In the genomic region with DNA sequence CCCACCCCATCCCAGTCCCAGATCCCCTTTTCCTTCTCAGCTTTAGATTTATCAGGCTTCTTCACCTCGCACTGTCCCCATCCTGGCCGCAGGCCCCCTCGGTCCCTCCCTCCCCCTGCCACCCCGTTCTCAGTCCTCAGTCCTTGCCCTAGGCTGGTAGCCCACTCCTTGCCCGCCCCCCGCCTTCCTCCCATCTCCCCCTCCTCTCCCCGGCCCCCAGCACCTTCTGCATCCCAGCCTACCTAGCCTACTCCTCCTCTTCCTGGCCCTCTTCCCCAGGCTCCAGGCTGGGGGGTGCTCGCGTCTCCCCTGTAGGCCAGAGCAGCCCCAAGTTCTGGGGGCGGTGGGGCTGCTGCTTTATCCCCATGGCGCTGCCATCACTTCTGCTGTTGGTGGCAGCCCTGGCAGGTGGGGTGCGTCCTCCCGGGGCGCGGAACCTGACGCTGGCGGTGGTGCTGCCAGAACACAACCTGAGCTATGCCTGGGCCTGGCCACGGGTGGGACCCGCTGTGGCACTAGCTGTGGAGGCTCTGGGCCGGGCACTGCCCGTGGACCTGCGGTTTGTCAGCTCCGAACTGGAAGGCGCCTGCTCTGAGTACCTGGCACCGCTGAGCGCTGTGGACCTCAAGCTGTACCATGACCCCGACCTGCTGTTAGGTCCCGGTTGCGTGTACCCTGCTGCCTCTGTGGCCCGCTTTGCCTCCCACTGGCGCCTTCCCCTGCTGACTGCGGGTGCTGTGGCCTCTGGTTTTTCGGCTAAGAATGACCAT, we compare ENCODE assay signal across 15 cellular contexts. TPM values are rescaled to one million over a fixed set of nuclear protein-coding genes. Genes with fewer than 3 reads are reported as not detected.
DNase-seq lines count a peak whose midpoint lies in the region; ATAC-seq and TF ChIP-seq lines count a peak whose summit lies in the region.
"Had no signal": no experiment of that assay in that cellular context is flagged by ENCODE, and none has a peak within 500 bp of the region (broad histone marks: within the 10 kb centered on the region; RNA-seq: fewer than 3 reads in every experiment).

No MANE protein-coding gene starts in this region.

- H3K4me3 ChIP-seq in GM23338, result peak overlapping the region; percentile 61
- H3K4me3 ChIP-seq in right lobe of liver, result peak overlapping the region; percentile 42 to 62 (median 58)
- H3K4me3 ChIP-seq in smooth muscle cell, result peak overlapping the region; percentile 57
- no peak overlapping the region for H3K4me3 ChIP-seq in CD8-positive, alpha-beta memory T cell (ENCODE audit: low read length)

- H3K9me3 Mint-ChIP-seq in GM23338 (no peaks in the 10 kb centered on the region), chondrocyte (ENCODE audit: low read depth) (no peaks in the 10 kb centered on the region)
- no peaks in the 10 kb centered on the region for H3K9me3 Mint-ChIP-seq in activated T-cell treated with anti-CD3 and anti-CD28 coated beads, Interleukin-2, amount 50 U/mL, for 4 hours
- H3K9me3 Mint-ChIP-seq in activated naive CD4-positive, alpha-beta T cell treated with anti-CD3 and anti-CD28 coated beads, Interleukin-2, amount 10 ng/mL, durations not matched to agents 7 days and 5 days, result no peaks in the 10 kb centered on the region
- H3K9me3 Mint-ChIP-seq in CD8-positive, alpha-beta memory T cell, result no peaks in the 10 kb centered on the region

- H3K27ac Mint-ChIP-seq in GM23338 (no peak overlapping the region), chondrocyte (ENCODE audit: unreplicated experiment) (no peak overlapping the region)
- H3K27ac Mint-ChIP-seq in activated naive CD4-positive, alpha-beta T cell treated with anti-CD3 and anti-CD28 coated beads, Interleukin-2, amount 10 ng/mL, durations not matched to agents 7 days and 5 days, result no peak overlapping the region
- no peak overlapping the region for H3K27ac Mint-ChIP-seq in CD8-positive, alpha-beta memory T cell

- POLR2A ChIA-PET in CD8-positive, alpha-beta memory T cell (lab: Charles Lee), result no interaction called here

- ATAC-seq in GM23338 (peak; percentile 2), right lobe of liver (peak; percentile 62 to 81 (median 64))
- no peak for ATAC-seq in activated T-cell treated with anti-CD3 and anti-CD28 coated beads, Interleukin-2, amount 50 U/mL, for 4 hours

- H3K9me2 ChIP-seq in GM23338 (ENCODE audit: insufficient read depth), result no peaks in the 10 kb centered on the region

- no peak overlapping the region for H2AFZ ChIP-seq in GM23338
- no peak overlapping the region for H2AFZ ChIP-seq in smooth muscle cell (ENCODE audit: low read depth)

- H3K36me3 Mint-ChIP-seq in GM23338 (ENCODE audit: low read depth), result peaks cover 5% of the 10 kb centered on the region; the same call in 1 of the 3 replicates
- no peaks in the 10 kb centered on the region for H3K36me3 Mint-ChIP-seq in chondrocyte (ENCODE audit: low read depth)
- H3K36me3 Mint-ChIP-seq in activated T-cell treated with anti-CD3 and anti-CD28 coated beads, Interleukin-2, amount 50 U/mL, for 4 hours (ENCODE audit: insufficient read depth), result peaks cover 16% of the 10 kb centered on the region
- peaks cover 15% of the 10 kb centered on the region for H3K36me3 Mint-ChIP-seq in activated naive CD4-positive, alpha-beta T cell treated with anti-CD3 and anti-CD28 coated beads, Interleukin-2, amount 10 ng/mL, durations not matched to agents 7 days and 5 days
- peaks cover 0 to 29% (median 8%) of the 10 kb centered on the region in 3 donors for H3K36me3 Mint-ChIP-seq in CD8-positive, alpha-beta memory T cell

- H3K4me3 Mint-ChIP-seq in GM23338 (peak overlapping the region; percentile 65), chondrocyte (ENCODE audit: unreplicated experiment) (peak overlapping the region; percentile 63)
- no peak overlapping the region for H3K4me3 Mint-ChIP-seq in activated T-cell treated with anti-CD3 and anti-CD28 coated beads, Interleukin-2, amount 50 U/mL, for 4 hours
- H3K4me3 Mint-ChIP-seq in activated naive CD4-positive, alpha-beta T cell treated with anti-CD3 and anti-CD28 coated beads, Interleukin-2, amount 10 ng/mL, durations not matched to agents 7 days and 5 days, result no peak overlapping the region
- no peak overlapping the region for H3K4me3 Mint-ChIP-seq in CD8-positive, alpha-beta memory T cell

- H3K27me3 Mint-ChIP-seq in GM23338 (ENCODE audit: insufficient read depth, low read depth, poor library complexity), result peaks cover 14% of the 10 kb centered on the region
- H3K27me3 Mint-ChIP-seq in chondrocyte (ENCODE audit: low read depth), result no peaks in the 10 kb centered on the region
- no peaks in the 10 kb centered on the region for H3K27me3 Mint-ChIP-seq in activated T-cell treated with anti-CD3 and anti-CD28 coated beads, Interleukin-2, amount 50 U/mL, for 4 hours (ENCODE audit: low read depth)
- H3K27me3 Mint-ChIP-seq in activated naive CD4-positive, alpha-beta T cell treated with anti-CD3 and anti-CD28 coated beads, Interleukin-2, amount 10 ng/mL, durations not matched to agents 7 days and 5 days, result no peaks in the 10 kb centered on the region
- H3K27me3 Mint-ChIP-seq in CD8-positive, alpha-beta memory T cell, result no peaks in the 10 kb centered on the region

- H3K79me2 ChIP-seq in GM23338 (replicated peaks; ENCODE audit: insufficient read depth), result no peaks in the 10 kb centered on the region
- no peaks in the 10 kb centered on the region for H3K79me2 ChIP-seq in smooth muscle cell (ENCODE audit: low read depth)

- H3K27ac ChIP-seq in GM23338 (ENCODE audit: low read depth) (no peak overlapping the region), right lobe of liver (no peak overlapping the region), smooth muscle cell (ENCODE audit: low read depth) (no peak overlapping the region)
- no peak overlapping the region for H3K27ac ChIP-seq in CD8-positive, alpha-beta memory T cell (ENCODE audit: low read depth, low read length)
- H3K27ac ChIP-seq: C4-2B had no signal

- no peak overlapping the region for H3K9ac ChIP-seq in smooth muscle cell (ENCODE audit: low read depth)

- H3K36me3 ChIP-seq in GM23338 (ENCODE audit: insufficient read depth), result 0 out of 2 replicates have a peak, but pooled peaks cover 3% of the 10 kb centered on the region
- H3K36me3 ChIP-seq in right lobe of liver, result no peaks in the 10 kb centered on the region
- no peaks in the 10 kb centered on the region for H3K36me3 ChIP-seq in smooth muscle cell (ENCODE audit: low read depth)
- H3K36me3 ChIP-seq in CD8-positive, alpha-beta memory T cell (ENCODE audit: insufficient read depth, low read length), result peaks cover 6% of the 10 kb centered on the region

- 0 out of 2 replicates have a peak, but pooled peaks cover 3% of the 10 kb centered on the region for H3F3A ChIP-seq in GM23338 (replicated peaks; ENCODE audit: low read depth)
- H3F3A ChIP-seq in smooth muscle cell (ENCODE audit: low read depth), result no peaks in the 10 kb centered on the region

- 23% methylated on average over 9 of the region's 33 CpGs for WGBS in right lobe of liver (ENCODE audit: insufficient coverage, low coverage, low lambda C conversion rate, missing lambda C conversion rate)
- 87% methylated on average over 33 of the region's 33 CpGs for WGBS in smooth muscle cell (ENCODE audit: low lambda C conversion rate)

- no peaks in the 10 kb centered on the region for H3K9me3 ChIP-seq in right lobe of liver
- H3K9me3 ChIP-seq in smooth muscle cell (replicated peaks; ENCODE audit: low read depth), result no peaks in the 10 kb centered on the region
- no peaks in the 10 kb centered on the region for H3K9me3 ChIP-seq in CD8-positive, alpha-beta memory T cell (ENCODE audit: low read length)

- DNase-seq in GM23338 (ENCODE audit: low spot score) (no peak), chondrocyte (ENCODE audit: low spot score) (no peak), right lobe of liver (peak in 2 of 3 donors; percentile 52 to 72), smooth muscle cell (lab: John Stamatoyannopoulos, UW; ENCODE audit: unreplicated experiment) (no peak), NCI-H2171 (lab: John Stamatoyannopoulos, UW) (no peak)
- no peak for DNase-seq in activated T-cell treated with anti-CD3 and anti-CD28 coated beads, Interleukin-2, amount 50 U/mL, for 4 hours
- no peak for DNase-seq in activated naive CD4-positive, alpha-beta T cell treated with anti-CD3 and anti-CD28 coated beads, Interleukin-2, amount 10 ng/mL, durations not matched to agents 7 days and 5 days
- no peak for DNase-seq in CD8-positive, alpha-beta memory T cell
- DNase-seq: activated CD4-positive, alpha-beta T cell treated with anti-CD3 and anti-CD28 coated beads for 1 hour; cerebellar nuclear complex; NCI-H1092 treated with DMSO at 0.1 percent for 48 hours had no signal

- TF ChIP-seq POLR2A in right lobe of liver (IDR thresholded peaks at IDR 0.05), result peak; percentile 55

- intact Hi-C loops in right lobe of liver (cut with DNase I), result loop anchor here in 1 of 2 donors (10.0 kb wide), 1 partner anchor 93 kb away; no protein-coding TSS in a partner anchor

- no peaks in the 10 kb centered on the region; the same call in 1 of the 2 replicates for H4K20me1 ChIP-seq in GM23338 (replicated peaks; ENCODE audit: insufficient read depth)
- no peaks in the 10 kb centered on the region for H4K20me1 ChIP-seq in smooth muscle cell (ENCODE audit: low read depth)

- H3K4me1 ChIP-seq in GM23338 (ENCODE audit: insufficient read depth) (peaks cover 15% of the 10 kb centered on the region), right lobe of liver (peaks cover 0 to 17% (median 0%) of the 10 kb centered on the region in 4 donors), smooth muscle cell (ENCODE audit: low read depth) (peaks cover 12% of the 10 kb centered on the region)
- no peaks in the 10 kb centered on the region for H3K4me1 ChIP-seq in CD8-positive, alpha-beta memory T cell (ENCODE audit: insufficient read depth, low read length)

- TF ChIP-seq CTCF in GM23338 (conservative IDR thresholded peaks at IDR 0.05; ENCODE audit: low read depth in 2 of 2), result no peak
- TF ChIP-seq CTCF in chondrocyte (IDR thresholded peaks at IDR 0.05), result no peak
- TF ChIP-seq CTCF in right lobe of liver (IDR thresholded peaks at IDR 0.05), result no peak
- TF ChIP-seq CTCF in smooth muscle cell (IDR thresholded peaks at IDR 0.05; ENCODE audit: borderline replicate concordance, insufficient read depth, poor library complexity, severe bottlenecking), result no peak

- H3K27me3 ChIP-seq in GM23338 (ENCODE audit: insufficient read depth) (peaks cover 7% of the 10 kb centered on the region; the same call in 1 of the 2 replicates), right lobe of liver (no peaks in the 10 kb centered on the region), smooth muscle cell (ENCODE audit: low read depth) (no peaks in the 10 kb centered on the region)
- H3K27me3 ChIP-seq in CD8-positive, alpha-beta memory T cell (ENCODE audit: insufficient read depth, low read length, poor library complexity, severe bottlenecking), result no peaks in the 10 kb centered on the region

- H3K4me1 Mint-ChIP-seq in GM23338, result peaks cover 23% of the 10 kb centered on the region
- peaks cover 49% of the 10 kb centered on the region for H3K4me1 Mint-ChIP-seq in chondrocyte (ENCODE audit: low read depth)
- peaks cover 6% of the 10 kb centered on the region for H3K4me1 Mint-ChIP-seq in activated T-cell treated with anti-CD3 and anti-CD28 coated beads, Interleukin-2, amount 50 U/mL, for 4 hours (ENCODE audit: low read depth)
- H3K4me1 Mint-ChIP-seq in activated naive CD4-positive, alpha-beta T cell treated with anti-CD3 and anti-CD28 coated beads, Interleukin-2, amount 10 ng/mL, durations not matched to agents 7 days and 5 days, result peaks cover 11% of the 10 kb centered on the region
- peaks cover 7 to 9% (median 8%) of the 10 kb centered on the region in 3 donors for H3K4me1 Mint-ChIP-seq in CD8-positive, alpha-beta memory T cell

- CTCF ChIA-PET in activated naive CD4-positive, alpha-beta T cell treated with anti-CD3 and anti-CD28 coated beads, Interleukin-2, amount 10 ng/mL, durations not matched to agents 7 days and 5 days (lab: Charles Lee), result interaction anchor here (1.0 to 1.5 kb wide), 3 partner anchors 34 to 90 kb away, joined by 7 to 9 read pairs (median 8); no protein-coding TSS in a partner anchor
- CTCF ChIA-PET in CD8-positive, alpha-beta memory T cell (lab: Charles Lee), result interaction anchor here (0.7 to 2.4 kb wide), 5 partner anchors 34 to 111 kb away, joined by 3 to 15 read pairs (median 3); no protein-coding TSS in a partner anchor

- H3K4me2 ChIP-seq in GM23338 (peak overlapping the region; percentile 76), smooth muscle cell (peak overlapping the region; percentile 91)

RNA-seq across cellular contexts. Expression of a gene that starts 0.8 kb away (rescaled TPM):
- 7.6 and 14.4 TPM in 2 replicates for total RNA-seq in GM23338 (2014; rRNA removed; shearing (Covaris generic))
- polyA plus RNA-seq in GM23338 (2016; fragmentation: Nextera tagmentation; extraction: Ambion mirVana) (9.0 and 9.8 TPM in 2 replicates), smooth muscle cell (16.4 and 20.1 TPM in 2 replicates)
- total RNA-seq in chondrocyte (38.3 to 46.2 TPM (median 40.2 TPM) in 3 replicates), right lobe of liver (10 to 100 TPM in 5 of 6 experiments, 1 to 10 TPM in 1; 2.8 to 34.5 (median 13.1) TPM), smooth muscle cell (19.4 and 24.8 TPM in 2 replicates)
- 1 to 10 TPM; 4.4 to 5.3 (median 5.2) TPM for total RNA-seq in activated T-cell treated with anti-CD3 and anti-CD28 coated beads, Interleukin-2, amount 50 U/mL, for 4 hours
- 1 to 10 TPM; 5.2 to 8.6 TPM for total RNA-seq in CD8-positive, alpha-beta memory T cell
- polyA plus RNA-seq in CD8-positive, alpha-beta memory T cell, result 0.26 TPM

RNA-seq across cellular contexts. Expression of a gene that starts 19.8 kb away (rescaled TPM):
- 0.45 TPM in 1 of 2 replicates, not detected in the other for total RNA-seq in GM23338 (2014; rRNA removed; shearing (Covaris generic))
- 0.17 and 0.45 TPM in 2 replicates for polyA plus RNA-seq in GM23338 (2016; fragmentation: Nextera tagmentation; extraction: Ambion mirVana)
- 0.30 to 3.3 TPM (median 0.82 TPM) in 3 replicates for total RNA-seq in chondrocyte
- 1 to 10 TPM in 1 of 6 experiments, under 1 TPM in 2, not detected in 3; 0.42 to 1.3 (median 0.80) TPM for total RNA-seq in right lobe of liver
- total RNA-seq in smooth muscle cell, result 0.85 TPM in 1 of 2 replicates, not detected in the other
- 0.44 and 1.2 TPM in 2 replicates for polyA plus RNA-seq in smooth muscle cell
- under 1 TPM; 0.27 to 0.48 (median 0.40) TPM for total RNA-seq in activated T-cell treated with anti-CD3 and anti-CD28 coated beads, Interleukin-2, amount 50 U/mL, for 4 hours
- total RNA-seq in CD8-positive, alpha-beta memory T cell, result 1 to 10 TPM in 1 of 2 experiments, under 1 TPM in 1; 0.98 to 1.8 TPM
- polyA plus RNA-seq in CD8-positive, alpha-beta memory T cell, result 0.79 TPM
- total RNA-seq: glomerular endothelial cell, lung microvascular endothelial cell had no signal

RNA-seq across cellular contexts. Expression of a gene that starts 22.6 kb away (rescaled TPM):
- 20.9 and 23.8 TPM in 2 replicates for total RNA-seq in GM23338 (2014; rRNA removed; shearing (Covaris generic))
- 69.9 and 74.5 TPM in 2 replicates for polyA plus RNA-seq in GM23338 (2016; fragmentation: Nextera tagmentation; extraction: Ambion mirVana)
- 30.3 to 32.8 TPM (median 32.0 TPM) in 3 replicates for total RNA-seq in chondrocyte
- total RNA-seq in right lobe of liver, result 10 to 100 TPM; 46.0 to 86.3 (median 67.1) TPM
- total RNA-seq in smooth muscle cell, result 7.7 and 20.4 TPM in 2 replicates
- polyA plus RNA-seq in smooth muscle cell, result 66.7 and 67.8 TPM in 2 replicates
- total RNA-seq in activated T-cell treated with anti-CD3 and anti-CD28 coated beads, Interleukin-2, amount 50 U/mL, for 4 hours, result 10 to 100 TPM; 28.7 to 31.9 (median 30.0) TPM
- total RNA-seq in CD8-positive, alpha-beta memory T cell, result 10 to 100 TPM; 65.1 to 71.7 TPM
- 69.4 TPM for polyA plus RNA-seq in CD8-positive, alpha-beta memory T cell

RNA-seq across cellular contexts. Expression of a gene that starts 36.3 kb away (rescaled TPM):
- not detected in 2 replicates for total RNA-seq in GM23338 (2014; rRNA removed; shearing (Covaris generic))
- polyA plus RNA-seq in GM23338 (2016; fragmentation: Nextera tagmentation; extraction: Ambion mirVana) (0.09 and 0.47 TPM in 2 replicates), smooth muscle cell (not detected in 2 replicates)
- total RNA-seq in chondrocyte (not detected in 3 replicates), right lobe of liver (not detected), smooth muscle cell (not detected in 2 replicates)
- not detected for total RNA-seq in activated T-cell treated with anti-CD3 and anti-CD28 coated beads, Interleukin-2, amount 50 U/mL, for 4 hours
- total RNA-seq in CD8-positive, alpha-beta memory T cell, result not detected
- not detected for polyA plus RNA-seq in CD8-positive, alpha-beta memory T cell
- total RNA-seq: glomerular endothelial cell, lung microvascular endothelial cell, SK-MEL-5 had no signal

RNA-seq across cellular contexts. Expression of a gene that starts 36.8 kb away (rescaled TPM):
- total RNA-seq in GM23338 (2014; rRNA removed; shearing (Covaris generic)), result 5.5 and 7.5 TPM in 2 replicates
- polyA plus RNA-seq in GM23338 (2016; fragmentation: Nextera tagmentation; extraction: Ambion mirVana) (3.6 and 4.2 TPM in 2 replicates), smooth muscle cell (12.4 and 18.7 TPM in 2 replicates)
- total RNA-seq in chondrocyte (17.4 to 18.2 TPM (median 18.1 TPM) in 3 replicates), right lobe of liver (1 to 10 TPM; 1.7 to 4.7 (median 3.5) TPM), smooth muscle cell (4.5 and 4.9 TPM in 2 replicates)
- 1 to 10 TPM; 1.5 to 1.9 (median 1.8) TPM for total RNA-seq in activated T-cell treated with anti-CD3 and anti-CD28 coated beads, Interleukin-2, amount 50 U/mL, for 4 hours
- total RNA-seq in CD8-positive, alpha-beta memory T cell, result 1 to 10 TPM; 2.1 to 3.0 TPM
- 3.0 TPM for polyA plus RNA-seq in CD8-positive, alpha-beta memory T cell

Comparison
In these comparisons a context has a peak if more than half of its experiments do, and no peak if none do; other contexts are left out.
1. ATAC-seq: peak in GM23338 (single experiment) and right lobe of liver (4 of 4); none in activated T-cell treated with anti-CD3 and anti-CD28 coated beads, Interleukin-2, amount 50 U/mL, for 4 hours (0 of 2).
2. DNase-seq: peak in right lobe of liver (2 of 3); none in GM23338 (single experiment), chondrocyte (single experiment), smooth muscle cell (single experiment), NCI-H2171 (single experiment), activated T-cell treated with anti-CD3 and anti-CD28 coated beads, Interleukin-2, amount 50 U/mL, for 4 hours (single experiment), activated naive CD4-positive, alpha-beta T cell treated with anti-CD3 and anti-CD28 coated beads, Interleukin-2, amount 10 ng/mL, durations not matched to agents 7 days and 5 days (single experiment) and CD8-positive, alpha-beta memory T cell (0 of 5).
3. H3K4me3 Mint-ChIP-seq: peak in GM23338 (single experiment) and chondrocyte (single experiment); none in activated T-cell treated with anti-CD3 and anti-CD28 coated beads, Interleukin-2, amount 50 U/mL, for 4 hours (single experiment), activated naive CD4-positive, alpha-beta T cell treated with anti-CD3 and anti-CD28 coated beads, Interleukin-2, amount 10 ng/mL, durations not matched to agents 7 days and 5 days (single experiment) and CD8-positive, alpha-beta memory T cell (0 of 7).